In the genomic region with DNA sequence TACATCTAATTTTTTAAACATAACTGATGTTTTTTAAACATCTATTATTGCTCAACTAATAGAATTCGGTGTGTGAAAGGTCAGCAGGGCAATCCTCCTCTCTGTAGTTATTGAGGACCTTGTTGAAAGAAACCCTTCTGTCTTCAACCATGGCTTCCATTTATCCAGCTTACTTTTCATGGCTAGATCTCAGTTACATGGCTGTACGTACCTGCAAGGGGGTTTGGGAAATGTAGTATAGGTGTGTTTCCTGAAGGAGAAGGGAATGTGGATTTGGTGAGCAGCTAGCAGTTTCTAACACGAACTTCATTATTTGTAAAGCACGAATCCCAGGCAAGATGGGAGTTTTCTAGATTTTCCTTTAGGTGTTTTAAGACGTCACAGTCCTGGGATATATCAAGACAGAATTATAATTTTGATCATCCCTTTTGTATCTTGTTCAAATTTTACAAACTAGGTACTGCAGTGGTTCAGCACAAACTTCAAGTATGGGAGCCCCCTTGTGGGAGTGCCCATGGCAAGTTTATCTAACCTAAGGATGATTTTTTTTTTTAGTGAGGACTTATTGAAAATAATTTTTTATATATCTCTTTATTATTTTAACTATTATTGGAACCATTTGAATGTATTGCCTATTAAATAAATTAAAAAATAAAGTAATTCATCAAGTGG, we compare ENCODE assay signal across 1 cellular context.
TF ChIP-seq lines count a peak whose summit lies in the region.

No MANE protein-coding gene starts in this region.

TF ChIP-seq in IMR-90, 13 proteins besides CTCF, POLR2A, EP300 and RAD21 (continued from another document):
- TF ChIP-seq MXI1 (IDR thresholded peaks at IDR 0.05; ENCODE audit: borderline replicate concordance, low read depth, low read length) (no peak), MAZ (IDR thresholded peaks at IDR 0.05; ENCODE audit: borderline replicate concordance, low read depth, low read length) (no peak), NFE2L2 (IDR thresholded peaks at IDR 0.05; ENCODE audit: low read depth, low read length) (no peak), SMC3 (IDR thresholded peaks at IDR 0.05; ENCODE audit: low read depth, low read length) (no peak), RCOR1 (IDR thresholded peaks at IDR 0.05; ENCODE audit: insufficient replicate concordance, low read length) (no peak)
- TF ChIP-seq, protein P1, sequence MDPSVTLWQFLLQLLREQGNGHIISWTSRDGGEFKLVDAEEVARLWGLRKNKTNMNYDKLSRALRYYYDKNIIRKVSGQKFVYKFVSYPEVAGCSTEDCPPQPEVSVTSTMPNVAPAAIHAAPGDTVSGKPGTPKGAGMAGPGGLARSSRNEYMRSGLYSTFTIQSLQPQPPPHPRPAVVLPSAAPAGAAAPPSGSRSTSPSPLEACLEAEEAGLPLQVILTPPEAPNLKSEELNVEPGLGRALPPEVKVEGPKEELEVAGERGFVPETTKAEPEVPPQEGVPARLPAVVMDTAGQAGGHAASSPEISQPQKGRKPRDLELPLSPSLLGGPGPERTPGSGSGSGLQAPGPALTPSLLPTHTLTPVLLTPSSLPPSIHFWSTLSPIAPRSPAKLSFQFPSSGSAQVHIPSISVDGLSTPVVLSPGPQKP (IDR thresholded peaks at IDR 0.05; ENCODE audit: borderline replicate concordance, low read depth, low read length) = no peak
